ENCODE assay signal across 15 cellular contexts in genomic region chr1:184605941-184606340, GRCh38.
DNase-seq lines count a peak whose midpoint lies in the region; ATAC-seq and TF ChIP-seq lines count a peak whose summit lies in the region.
"Had no signal": no experiment of that assay in that cellular context is flagged by ENCODE, and none has a peak within 500 bp of the region (broad histone marks: within the 10 kb centered on the region; RNA-seq: fewer than 3 reads in every experiment).

No MANE protein-coding gene starts in this region.

- intact Hi-C loops in left ventricle myocardium inferior (cut with micrococcal nuclease) (no loop called here), right cardiac atrium (cut with DNase I) (no loop called here), colonic mucosa (cut with DNase I) (no loop called here)

- no peak overlapping the region for H3K4me3 Mint-ChIP-seq in activated naive CD4-positive, alpha-beta T cell treated with anti-CD3 and anti-CD28 coated beads, Interleukin-2, amount 10 ng/mL, durations not matched to agents 7 days and 5 days
- H3K4me3 Mint-ChIP-seq: H9, IgD-negative memory B cell had no signal

- H3K27ac Mint-ChIP-seq in activated naive CD4-positive, alpha-beta T cell treated with anti-CD3 and anti-CD28 coated beads, Interleukin-2, amount 10 ng/mL, durations not matched to agents 7 days and 5 days = no peak overlapping the region
- H3K27ac Mint-ChIP-seq: H9, IgD-negative memory B cell had no signal

- H3K27me3 ChIP-seq in left ventricle myocardium inferior (ENCODE audit: low read depth) (no peaks in the 10 kb centered on the region), right cardiac atrium (ENCODE audit: control insufficient read depth, insufficient read depth) (no peaks in the 10 kb centered on the region), gastroesophageal sphincter (no peaks in the 10 kb centered on the region), rectal smooth muscle tissue (ENCODE audit: control insufficient read depth, insufficient read depth, low read length) (no peaks in the 10 kb centered on the region), colonic mucosa (no peaks in the 10 kb centered on the region)
- H3K27me3 ChIP-seq: BLaER1 treated with 17β-estradiol and CSF1 and Interleukin-3, amounts not matched to agents 10 nM and 100 nM had no signal

- no peaks in the 10 kb centered on the region for H3K4me1 Mint-ChIP-seq in activated naive CD4-positive, alpha-beta T cell treated with anti-CD3 and anti-CD28 coated beads, Interleukin-2, amount 10 ng/mL, durations not matched to agents 7 days and 5 days
- H3K4me1 Mint-ChIP-seq: IgD-negative memory B cell had no signal

- CTCF ChIA-PET in activated naive CD4-positive, alpha-beta T cell treated with anti-CD3 and anti-CD28 coated beads, Interleukin-2, amount 10 ng/mL, durations not matched to agents 7 days and 5 days (lab: Charles Lee) = no interaction called here

- 95% methylated on average over 4 of the region's 4 CpGs for WGBS in right cardiac atrium
- 65 to 95% methylated on average over 2 to 4 of the region's 4 CpGs for WGBS in gastroesophageal sphincter (ENCODE audit: low coverage in 1 of 2), 2 donors

- no peaks in the 10 kb centered on the region for H3K36me3 Mint-ChIP-seq in activated naive CD4-positive, alpha-beta T cell treated with anti-CD3 and anti-CD28 coated beads, Interleukin-2, amount 10 ng/mL, durations not matched to agents 7 days and 5 days
- H3K36me3 Mint-ChIP-seq: IgD-negative memory B cell had no signal

- H3K9me3 ChIP-seq in left ventricle myocardium inferior (replicated peaks) (no peaks in the 10 kb centered on the region), right cardiac atrium (ENCODE audit: control insufficient read depth, low read length) (no peaks in the 10 kb centered on the region), gastroesophageal sphincter (no peaks in the 10 kb centered on the region), colonic mucosa (no peaks in the 10 kb centered on the region)
- H3K9me3 ChIP-seq: BLaER1 treated with 17β-estradiol and CSF1 and Interleukin-3, amounts not matched to agents 10 nM and 100 nM had no signal

- no peak for TF ChIP-seq POLR2A in gastroesophageal sphincter (IDR thresholded peaks at IDR 0.05)

- H3K27me3 Mint-ChIP-seq in activated naive CD4-positive, alpha-beta T cell treated with anti-CD3 and anti-CD28 coated beads, Interleukin-2, amount 10 ng/mL, durations not matched to agents 7 days and 5 days = no peaks in the 10 kb centered on the region
- H3K27me3 Mint-ChIP-seq: IgD-negative memory B cell had no signal

- H3K9me3 Mint-ChIP-seq in activated naive CD4-positive, alpha-beta T cell treated with anti-CD3 and anti-CD28 coated beads, Interleukin-2, amount 10 ng/mL, durations not matched to agents 7 days and 5 days = no peaks in the 10 kb centered on the region
- H3K9me3 Mint-ChIP-seq: H9, IgD-negative memory B cell had no signal

- no peak for DNase-seq in left ventricle myocardium inferior
- no peak for DNase-seq in right cardiac atrium
- DNase-seq in activated naive CD4-positive, alpha-beta T cell treated with anti-CD3 and anti-CD28 coated beads, Interleukin-2, amount 10 ng/mL, durations not matched to agents 7 days and 5 days = no peak
- no peak for DNase-seq in HT-29 (ENCODE audit: low spot score)
- DNase-seq in colonic mucosa = no peak
- DNase-seq: 8988T, H9, NCI-H1436 treated with DMSO at 0.1 percent for 48 hours, NCI-H226, PC-9 had no signal

- H3K36me3 ChIP-seq in left ventricle myocardium inferior = no peaks in the 10 kb centered on the region
- H3K36me3 ChIP-seq in gastroesophageal sphincter = no peaks in the 10 kb centered on the region
- no peaks in the 10 kb centered on the region for H3K36me3 ChIP-seq in rectal smooth muscle tissue (ENCODE audit: control insufficient read depth, insufficient read depth, low read length)
- H3K36me3 ChIP-seq in colonic mucosa = no peaks in the 10 kb centered on the region

- TF ChIP-seq CTCF in left ventricle myocardium inferior (IDR thresholded peaks at IDR 0.05; ENCODE audit: borderline replicate concordance) (no peak), gastroesophageal sphincter (IDR thresholded peaks at IDR 0.05) (no peak), colonic mucosa (IDR thresholded peaks at IDR 0.05) (no peak)

- H3K4me1 ChIP-seq in left ventricle myocardium inferior (peaks cover 35% of the 10 kb centered on the region), right cardiac atrium (ENCODE audit: control insufficient read depth, insufficient read depth, low read length) (no peaks in the 10 kb centered on the region), gastroesophageal sphincter (peaks cover 5 to 58% (median 11%) of the 10 kb centered on the region in 3 donors), rectal smooth muscle tissue (ENCODE audit: control insufficient read depth, insufficient read depth, low read length) (peaks cover 5% of the 10 kb centered on the region), colonic mucosa (no peaks in the 10 kb centered on the region)

- H3K9ac ChIP-seq in rectal smooth muscle tissue (ENCODE audit: low read length) (no peak overlapping the region), colonic mucosa (ENCODE audit: low read depth in 2 of 2, low read length in 2 of 2) (no peak overlapping the region)
- H3K9ac ChIP-seq: BLaER1 treated with 17β-estradiol and CSF1 and Interleukin-3, amounts not matched to agents 10 nM and 100 nM had no signal

- no peak for TF ChIP-seq EP300 in gastroesophageal sphincter (IDR thresholded peaks at IDR 0.05)

- peak overlapping the region; percentile 41 for H3K27ac ChIP-seq in left ventricle myocardium inferior (replicated peaks)
- H3K27ac ChIP-seq in right cardiac atrium (ENCODE audit: low read length) = no peak overlapping the region
- peak overlapping the region; percentile 64 to 89 (median 80) for H3K27ac ChIP-seq in gastroesophageal sphincter
- peak overlapping the region; percentile 4 for H3K27ac ChIP-seq in rectal smooth muscle tissue (ENCODE audit: low read depth, low read length)
- no peak overlapping the region for H3K27ac ChIP-seq in colonic mucosa
- H3K27ac ChIP-seq: BLaER1 treated with 17β-estradiol and CSF1 and Interleukin-3, amounts not matched to agents 10 nM and 100 nM; PC-9 had no signal

- ATAC-seq in right cardiac atrium (no peak), gastroesophageal sphincter (no peak), HG03175 (IDR thresholded peaks at IDR 0.05; ENCODE audit: unreplicated experiment) (no peak)

- H3K4me3 ChIP-seq in left ventricle myocardium inferior (no peak overlapping the region), right cardiac atrium (ENCODE audit: low read length) (no peak overlapping the region), gastroesophageal sphincter (no peak overlapping the region), rectal smooth muscle tissue (ENCODE audit: low read length) (no peak overlapping the region), colonic mucosa (no peak overlapping the region)
- H3K4me3 ChIP-seq: BLaER1 treated with 17β-estradiol and CSF1 and Interleukin-3, amounts not matched to agents 10 nM and 100 nM; PC-9 had no signal

Comparison
In these comparisons a context has a peak if more than half of its experiments do, and no peak if none do; other contexts are left out.
1. H3K27ac ChIP-seq: peak in left ventricle myocardium inferior (single experiment), gastroesophageal sphincter (4 of 4) and rectal smooth muscle tissue (single experiment); none in right cardiac atrium (single experiment) and colonic mucosa (single experiment).